In genomic region chr6:26318459-26319404, GRCh38 we compare ENCODE assay signal across 17 cellular contexts. TPM values are rescaled to one million over a fixed set of nuclear protein-coding genes. Genes with fewer than 3 reads are reported as not detected.
DNase-seq lines count a peak whose midpoint lies in the region; ATAC-seq, FAIRE-seq and TF ChIP-seq lines count a peak whose summit lies in the region.
"Had no signal": no experiment of that assay in that cellular context is flagged by ENCODE, and none has a peak within 500 bp of the region (broad histone marks: within the 10 kb centered on the region; RNA-seq: fewer than 3 reads in every experiment).

No MANE protein-coding gene starts in this region.

- H3K36me3 ChIP-seq in HEK293 (ENCODE audit: control insufficient read depth in 2 of 2, insufficient read depth in 1 of 2, low read length in 2 of 2) = no peaks in the 10 kb centered on the region
- no peaks in the 10 kb centered on the region for H3K36me3 ChIP-seq in K562 (ENCODE audit: control insufficient read depth, insufficient read depth, low read length)
- no peaks in the 10 kb centered on the region for H3K36me3 ChIP-seq in mesendoderm (ENCODE audit: control insufficient read depth, insufficient read depth, low read length)
- H3K36me3 ChIP-seq: suprapubic skin had no signal

- no peak overlapping the region for H3K4me3 ChIP-seq in HEK293 (ENCODE audit: low read depth, low read length)
- H3K4me3 ChIP-seq in K562 = peak overlapping the region; percentile 40
- peak overlapping the region; percentile 35 for H3K4me3 ChIP-seq in mesendoderm (ENCODE audit: low read length)
- H3K4me3 ChIP-seq: body of pancreas, suprapubic skin had no signal

- no peak overlapping the region for H3K18ac ChIP-seq in mesendoderm (ENCODE audit: low read length)

- BruUV-seq in K562 (replicated peaks; lab: Mats Ljungman, UMichigan) = no TSS peak

- H2BK120ac ChIP-seq in mesendoderm (ENCODE audit: low read depth, low read length) = no peak overlapping the region

- ATAC-seq in K562 (no peak), SK-N-SH treated with all-trans-retinoic acid at 6 μM for 48 hours (no peak), GM19397 (IDR thresholded peaks at IDR 0.05; ENCODE audit: unreplicated experiment) (no peak)
- ATAC-seq: body of pancreas, sciatic nerve had no signal

- H4K5ac ChIP-seq in mesendoderm (ENCODE audit: low read length) = no peak overlapping the region

- H3K4me2 ChIP-seq in K562 (ENCODE audit: insufficient read depth, low read length) (peak overlapping the region; percentile 85), mesendoderm (ENCODE audit: low read length) (peak overlapping the region; percentile 45)

- H4K20me1 ChIP-seq in K562 (replicated peaks; ENCODE audit: control insufficient read depth, insufficient read depth, low read length) = no peaks in the 10 kb centered on the region

- no peak for TF ChIP-seq POLR2A in K562 (conservative IDR thresholded peaks at IDR 0.05)

- DNase-seq in DMS 273 (lab: John Stamatoyannopoulos, UW; ENCODE audit: unreplicated experiment) (peak; percentile 52), K562 (ENCODE audit: extremely low read depth in 1 of 4, low spot score in 3 of 4) (peak in 1 of 4 experiments; percentile 69), mesendoderm (peak; percentile 73), NCI-H187 (lab: John Stamatoyannopoulos, UW) (no peak)
- DNase-seq: activated CD4-positive, CD25-positive, alpha-beta regulatory T cell; activated gamma-delta T cell; body of pancreas; cortex of kidney; kidney glomerular epithelial cell; NCI-H1105 treated with DMSO at 0.1 percent for 48 hours; occipital lobe; stimulated activated CD4-positive, alpha-beta T cell treated with anti-CD3 and anti-CD28 coated beads, Interleukin-2, amount 100 ng/mL, for 24 hours had no signal

- no peak overlapping the region for H3K4ac ChIP-seq in mesendoderm (ENCODE audit: low read depth, low read length)

- POLR2A ChIA-PET in HEK293 (lab: Yijun Ruan, JAX) (no interaction called here), K562 (lab: Yijun Ruan, JAX) (interaction anchor here (0.6 to 7.1 kb wide), 10 partner anchors 12 to 250 kb away, joined by 3 to 65 read pairs (median 4); a partner anchor contains a TSS)

- H3K27me3 ChIP-seq in K562 (ENCODE audit: control insufficient read depth in 2 of 2, insufficient read depth in 2 of 2, low read length in 2 of 2) (no peaks in the 10 kb centered on the region), mesendoderm (ENCODE audit: insufficient read depth, low read length, poor library complexity) (no peaks in the 10 kb centered on the region)

- H3K9me1 ChIP-seq in K562 (ENCODE audit: control insufficient read depth, insufficient read depth, low read length) = no peaks in the 10 kb centered on the region

- H3K4me1 ChIP-seq in HEK293 (ENCODE audit: control insufficient read depth, insufficient read depth, low read length) (no peaks in the 10 kb centered on the region), K562 (replicated peaks in 1 of 2; ENCODE audit: control insufficient read depth in 2 of 2, insufficient read depth in 2 of 2, low read length in 2 of 2) (peaks cover 8 to 35% of the 10 kb centered on the region in 2 experiments), mesendoderm (ENCODE audit: control insufficient read depth, low read depth, low read length) (no peaks in the 10 kb centered on the region)

- peak overlapping the region; percentile 57 to 78 for H3K9ac ChIP-seq in K562 (ENCODE audit: insufficient read depth in 1 of 2, low read depth in 2 of 2, low read length in 2 of 2)
- H3K9ac ChIP-seq in mesendoderm (ENCODE audit: low read length) = peak overlapping the region; percentile 15

- no peak overlapping the region for H3K27ac ChIP-seq in HEK293 (ENCODE audit: extremely low read depth, low read depth, low read length)
- H3K27ac ChIP-seq in K562 (ENCODE audit: extremely low read depth, low read depth, low read length) = peak overlapping the region; percentile 75
- H3K27ac ChIP-seq in mesendoderm (ENCODE audit: low read depth, low read length) = no peak overlapping the region
- H3K27ac ChIP-seq: body of pancreas, suprapubic skin had no signal

- H3K9me3 ChIP-seq in HEK293 (ENCODE audit: control insufficient read depth, insufficient read depth, low read depth, low read length) (no peaks in the 10 kb centered on the region), K562 (replicated peaks; ENCODE audit: control insufficient read depth, insufficient read depth, low read depth, low read length) (no peaks in the 10 kb centered on the region)
- H3K9me3 ChIP-seq: body of pancreas, suprapubic skin had no signal

- no peaks in the 10 kb centered on the region for H3K79me1 ChIP-seq in mesendoderm (ENCODE audit: low read length)

- CTCF ChIA-PET in HEK293 (lab: Yijun Ruan, JAX) = no interaction called here
- CTCF ChIA-PET in K562 (lab: Yijun Ruan, JAX; ENCODE audit: low intra/inter-chr PET ratio) = no interaction called here

- no peak overlapping the region for H4K8ac ChIP-seq in mesendoderm (ENCODE audit: low read depth, low read length)

- TF ChIP-seq CTCF in HEK293 (tag by site-specific recombination; IDR thresholded peaks at IDR 0.05) = no peak
- no peak for TF ChIP-seq CTCF in K562 (IDR thresholded peaks at IDR 0.05 in 2 of 3, conservative IDR thresholded peaks at IDR 0.05 in 1 of 3; ENCODE audit: insufficient read depth in 2 of 3, low read depth in 1 of 3, low read length in 3 of 3)

- WGBS in K562 (ENCODE audit: insufficient coverage, low coverage, missing lambda C conversion rate) = 11% methylated on average over 21 of the region's 21 CpGs
- WGBS in mesendoderm (ENCODE audit: extremely low coverage, insufficient coverage, low lambda C conversion rate) = no CpG with 5 or more reads among the region's 21 CpGs

- H2AFZ ChIP-seq in K562 (ENCODE audit: low read depth, low read length) = peak overlapping the region; percentile 95

- H3K56ac ChIP-seq in mesendoderm (ENCODE audit: low read length) = no peak overlapping the region

- FAIRE-seq in K562 (lab: Jason Lieb, UNC) = peak; percentile 56

- H3K23ac ChIP-seq in mesendoderm (ENCODE audit: low read length) = no peak overlapping the region

- intact Hi-C loops in K562 (cut with micrococcal nuclease) = no loop called here

- no peak overlapping the region for H2BK5ac ChIP-seq in mesendoderm (ENCODE audit: low read length)

- in situ Hi-C loops in K562 (cut with MboI) = no loop called here

- no peak overlapping the region for H2AK5ac ChIP-seq in mesendoderm (ENCODE audit: low read length)

- no peak overlapping the region for H2BK15ac ChIP-seq in mesendoderm (replicated peaks; ENCODE audit: low read depth)

- TF ChIP-seq RAD21 in K562 (CRISPR knock-in tag; conservative IDR thresholded peaks at IDR 0.05 in 1 of 2, IDR thresholded peaks at IDR 0.05 in 1 of 2) = no peak

- no peaks in the 10 kb centered on the region for H3K79me2 ChIP-seq in K562 (ENCODE audit: control insufficient read depth, insufficient read depth, low read length)
- no peaks in the 10 kb centered on the region for H3K79me2 ChIP-seq in mesendoderm (ENCODE audit: control insufficient read depth, insufficient read depth, low read length)

- TF ChIP-seq EP300 in K562 (IDR thresholded peaks at IDR 0.05; ENCODE audit: low read length) = peak; percentile 16; the same call in 1 of the 2 replicates

TF ChIP-seq in HEK293, 187 proteins besides CTCF, POLR2A, EP300 and RAD21:
- TF ChIP-seq ZNF670 (tag by site-specific recombination; IDR thresholded peaks at IDR 0.05; ENCODE audit: low read depth) (no peak), ZBTB17 (tag by site-specific recombination; IDR thresholded peaks at IDR 0.05) (peak; percentile 91)

TF ChIP-seq in K562, 482 proteins besides CTCF, POLR2A, EP300 and RAD21 (continues in another document):
- TF ChIP-seq RBM14 (IDR thresholded peaks at IDR 0.05; ENCODE audit: borderline replicate concordance, insufficient read depth, low read depth, low read length) = no peak
- TF ChIP-seq ZNF57 (CRISPR knock-in tag; IDR thresholded peaks at IDR 0.05) = no peak
- no peak; the same call in 1 of the 2 replicates for TF ChIP-seq SMARCA4 (IDR thresholded peaks at IDR 0.05)
- TF ChIP-seq E2F3 (CRISPR knock-in tag; IDR thresholded peaks at IDR 0.05) = no peak
- TF ChIP-seq ATF7 (IDR thresholded peaks at IDR 0.05) = peak; percentile 54; the same call in 1 of the 2 replicates

TF ChIP-seq in SK-N-SH treated with all-trans-retinoic acid at 6 μM for 48 hours, 23 proteins besides CTCF, POLR2A, EP300 and RAD21:
- no peak for TF ChIP-seq PPARA (CRISPR knock-in tag; IDR thresholded peaks at IDR 0.05; ENCODE audit: borderline replicate concordance)
- no peak for TF ChIP-seq RARB (CRISPR knock-in tag; IDR thresholded peaks at IDR 0.05)
- no peak for TF ChIP-seq BACH2 (CRISPR knock-in tag; IDR thresholded peaks at IDR 0.05; ENCODE audit: borderline replicate concordance)
- no peak for TF ChIP-seq TCF4 (CRISPR knock-in tag; IDR thresholded peaks at IDR 0.05; ENCODE audit: borderline replicate concordance)

RNA-seq across cellular contexts. Expression of gene BTN3A2, which starts 46.3 kb away (rescaled TPM):
- total RNA-seq in K562 (2011; cell fraction: chromatin; rRNA removed; ENCODE audit: low replicate concordance) = 20.7 and 24.8 TPM in 2 replicates
- total RNA-seq in K562 (2011; cell fraction: nucleolus; rRNA removed) = 11.8 and 12.0 TPM in 2 replicates
- 14.7 and 20.5 TPM in 2 replicates for total RNA-seq in K562 (2011; cell fraction: nucleoplasm; rRNA removed)
- total RNA-seq in K562 (2014; rRNA removed) (2.7 and 3.1 TPM in 2 replicates), K562 (2014; rRNA removed; fragmentation: Illumina TruSeq; extraction: Trizol) (5.8 and 6.8 TPM in 2 replicates), K562 (2015; rRNA removed; fragmentation: Illumina TruSeq; extraction: Trizol) (4.4 and 5.3 TPM in 2 replicates), K562 (2021) (5.1 and 6.4 TPM in 2 replicates)
- polyA plus RNA-seq in K562 (2011; rRNA removed) (10.1 and 11.2 TPM in 2 replicates), K562 (2014; fragmentation: Illumina TruSeq; extraction: Trizol) (6.1 and 7.6 TPM in 2 replicates), K562 (2014; fragmentation: Nextera tagmentation; extraction: Ambion mirVana) (1 to 10 TPM; 3.5 to 7.5 TPM), K562 (2014; rRNA removed) (6.2 and 7.7 TPM in 2 replicates)
- 3.7 and 5.9 TPM in 2 replicates for polyA plus RNA-seq in K562 (2011; cell fraction: cytosol; rRNA removed)
- 19.2 and 19.7 TPM in 2 replicates for polyA plus RNA-seq in K562 (2011; cell fraction: nucleus; rRNA removed)
- 5.5 and 7.0 TPM in 2 replicates for polyA plus RNA-seq in K562 (2012)
- polyA minus RNA-seq in K562 (2011; rRNA and poly(A)+ RNA removed) = 15.3 and 16.2 TPM in 2 replicates
- polyA minus RNA-seq in K562 (2011; cell fraction: cytosol; rRNA and poly(A)+ RNA removed) = 4.1 and 5.9 TPM in 2 replicates
- 4.7 and 11.4 TPM in 2 replicates for polyA minus RNA-seq in K562 (2011; cell fraction: nucleus; rRNA and poly(A)+ RNA removed)
- polyA plus RNA-seq in mesendoderm (2013, experiment 1 of 2) = 0.49 TPM
- polyA plus RNA-seq in mesendoderm (2013, experiment 2 of 2) = 0.52 TPM

Comparison
In these comparisons a context has a peak if more than half of its experiments do, and no peak if none do; other contexts are left out.
1. DNase-seq: peak in DMS 273 (single experiment) and mesendoderm (single experiment); none in NCI-H187 (0 of 2).